9 cellular contexts compared by ENCODE assay signal in genomic region chr6:149455028-149455732, GRCh38. TPM values are rescaled to one million over a fixed set of nuclear protein-coding genes. Genes with fewer than 3 reads are reported as not detected.
DNase-seq lines count a peak whose midpoint lies in the region; ATAC-seq and TF ChIP-seq lines count a peak whose summit lies in the region.
"Had no signal": no experiment of that assay in that cellular context is flagged by ENCODE, and none has a peak within 500 bp of the region (broad histone marks: within the 10 kb centered on the region; RNA-seq: fewer than 3 reads in every experiment).

No MANE protein-coding gene starts in this region.

- TF ChIP-seq CTCF in dorsolateral prefrontal cortex (IDR thresholded peaks at IDR 0.05 in 54 of 56, conservative IDR thresholded peaks at IDR 0.05 in 2 of 56; ENCODE audit: low read depth in 1 of 56, partially characterized antibody in 56 of 56) (no peak), tibial artery (IDR thresholded peaks at IDR 0.05) (no peak)

- peaks cover 0 to 16% (median 0%) of the 10 kb centered on the region in 45 donors for H3K27me3 ChIP-seq in dorsolateral prefrontal cortex
- H3K27me3 ChIP-seq in tibial artery = peaks cover 0 to 17% of the 10 kb centered on the region in 2 donors

- no peaks in the 10 kb centered on the region for H3K9me3 ChIP-seq in tibial artery

- no peaks in the 10 kb centered on the region for H3K36me3 ChIP-seq in tibial artery

- peak overlapping the region in 44 of 59 donors; percentile 5 to 79 (median 51) for H3K27ac ChIP-seq in dorsolateral prefrontal cortex
- peak overlapping the region; percentile 21 to 65 for H3K27ac ChIP-seq in tibial artery
- H3K27ac ChIP-seq: epithelial cell of prostate had no signal

- peaks cover 6 to 54% (median 43%) of the 10 kb centered on the region in 4 donors for H3K4me1 ChIP-seq in tibial artery

- intact Hi-C loops in dorsolateral prefrontal cortex (cut with DNase I) (loop anchor here in 1 of 2 donors (10.0 kb wide), 1 partner anchor 60 kb away; no protein-coding TSS in a partner anchor), tibial artery (cut with DNase I; ENCODE audit: low total_unique reads) (no loop called here)

- H3K4me3 ChIP-seq in dorsolateral prefrontal cortex (peak overlapping the region in 5 of 59 donors; percentile 12 to 52 (median 42)), tibial artery (peak overlapping the region in 1 of 2 donors; percentile 17)

- DNase-seq in NCI-H2196 (lab: John Stamatoyannopoulos, UW; ENCODE audit: unreplicated experiment) (peak; percentile 22), NCI-H2196 treated with DMSO at 0.1 percent for 48 hours (lab: John Stamatoyannopoulos, UW; ENCODE audit: unreplicated experiment) (no peak), dorsolateral prefrontal cortex (peak in 1 of 10 donors; percentile 26), myocyte (ENCODE audit: low read depth) (peak; percentile 20), tibial artery (no peak), NCI-H187 treated with DMSO at 0.1 percent for 48 hours (lab: John Stamatoyannopoulos, UW) (no peak)

- ATAC-seq in HG03442 (IDR thresholded peaks at IDR 0.05; ENCODE audit: unreplicated experiment) (no peak), HG02798 (IDR thresholded peaks at IDR 0.05; ENCODE audit: poor library complexity, unreplicated experiment) (no peak)

RNA-seq across cellular contexts. Expression of gene ZC3H12D, which starts 29.6 kb away (rescaled TPM):
- 1 to 10 TPM in 100 of 120 experiments, under 1 TPM in 20; 0.28 to 4.6 (median 1.7) TPM for total RNA-seq in dorsolateral prefrontal cortex
- total RNA-seq in myocyte = 0.05 TPM in 1 of 2 replicates, not detected in the other
- polyA plus RNA-seq in myocyte (2012) = 0.09 TPM

RNA-seq across cellular contexts. Expression of gene SUMO4, which starts 55.1 kb away (rescaled TPM):
- total RNA-seq in dorsolateral prefrontal cortex (10 to 100 TPM in 6 of 120 experiments, 1 to 10 TPM in 114; 1.8 to 12.4 (median 6.3) TPM), myocyte (0.52 and 0.59 TPM in 2 replicates)
- 0.25 TPM for polyA plus RNA-seq in myocyte (2012)

Comparison
In these comparisons a context has a peak if more than half of its experiments do, and no peak if none do; other contexts are left out.
1. DNase-seq: peak in NCI-H2196 (single experiment) and myocyte (single experiment); none in NCI-H2196 treated with DMSO at 0.1 percent for 48 hours (single experiment), tibial artery (0 of 2) and NCI-H187 treated with DMSO at 0.1 percent for 48 hours (single experiment).